In genomic region chr3:179000144-179000543, GRCh38 we compare ENCODE assay signal across 12 cellular contexts.
A peak's percentile ranks its signal among the peaks of the same experiment; 100 is the strongest.
DNase-seq lines count a peak whose midpoint lies in the region; ATAC-seq, FAIRE-seq and TF ChIP-seq lines count a peak whose summit lies in the region.
"Had no signal": no experiment of that assay in that cellular context is flagged by ENCODE, and none has a peak within 500 bp of the region (broad histone marks: within the 10 kb centered on the region; RNA-seq: fewer than 3 reads in every experiment).

No MANE protein-coding gene starts in this region.

- no peak for TF ChIP-seq CTCF in GM20000 (IDR thresholded peaks at IDR 0.05; ENCODE audit: extremely low read depth, missing control alignments)
- TF ChIP-seq CTCF in bronchial epithelial cell (IDR thresholded peaks at IDR 0.05; ENCODE audit: insufficient read depth, low read length, severe bottlenecking), result no peak

- no peak overlapping the region for H3K4me3 ChIP-seq in bronchial epithelial cell (ENCODE audit: low read depth, low read length)
- H3K4me3 ChIP-seq: skin epidermis had no signal

- H3K36me3 ChIP-seq in bronchial epithelial cell (ENCODE audit: control insufficient read depth, insufficient read depth, low read length), result peaks cover 1% of the 10 kb centered on the region

- ATAC-seq in GM18511 (IDR thresholded peaks at IDR 0.05; ENCODE audit: unreplicated experiment) (peak; percentile 62), HG03108 (IDR thresholded peaks at IDR 0.05; ENCODE audit: unreplicated experiment) (peak; percentile 78)

- peak; percentile 32 for DNase-seq in GM20000 (ENCODE audit: low spot score)
- peak; percentile 20 for DNase-seq in bronchial epithelial cell (ENCODE audit: low read depth)
- no peak for DNase-seq in iPS-NIHi11 (ENCODE audit: low spot score)
- DNase-seq in SKM-1 treated with dmso at 0.1 percent for 144 hours (lab: John Stamatoyannopoulos, UW; ENCODE audit: unreplicated experiment), result no peak
- no peak for DNase-seq in NCI-H69 (lab: John Stamatoyannopoulos, UW)
- DNase-seq in SK-N-DZ (ENCODE audit: low spot score), result no peak
- DNase-seq: DMS53; effector memory CD4-positive, alpha-beta T cell; NCI-H1417 had no signal

- H3K27me3 ChIP-seq in bronchial epithelial cell (ENCODE audit: control insufficient read depth, insufficient read depth, low read length), result no peaks in the 10 kb centered on the region

- FAIRE-seq in bronchial epithelial cell (lab: Jason Lieb, UNC), result no peak

Comparison
In these comparisons a context has a peak if more than half of its experiments do, and no peak if none do; other contexts are left out.
1. DNase-seq: peak in GM20000 (single experiment) and bronchial epithelial cell (single experiment); none in iPS-NIHi11 (single experiment), SKM-1 treated with dmso at 0.1 percent for 144 hours (single experiment), NCI-H69 (single experiment) and SK-N-DZ (single experiment).